In genomic region chr20:49669601-49670189, GRCh38 we compare ENCODE assay signal across 8 cellular contexts. TPM values are rescaled to one million over a fixed set of nuclear protein-coding genes. Genes with fewer than 3 reads are reported as not detected.
DNase-seq lines count a peak whose midpoint lies in the region; ATAC-seq, FAIRE-seq and TF ChIP-seq lines count a peak whose summit lies in the region.

No MANE protein-coding gene starts in this region.

- CTCF ChIA-PET in HepG2 (lab: Yijun Ruan, JAX; ENCODE audit: low intra/inter-chr PET ratio, low total read pairs) = no interaction called here

- peak overlapping the region in 1 of 3 donors; percentile 14 for H3K4me3 ChIP-seq in liver (ENCODE audit: low read depth in 1 of 3, low read length in 3 of 3)
- H3K4me3 ChIP-seq in HepG2 (replicated peaks in 1 of 3; ENCODE audit: insufficient read depth in 1 of 3, low read depth in 2 of 3, low read length in 3 of 3) = no peak overlapping the region
- H3K4me3 ChIP-seq in adipocyte (ENCODE audit: low read length) = peak overlapping the region; percentile 58
- H3K4me3 ChIP-seq in upper lobe of left lung = peak overlapping the region in 2 of 4 donors; percentile 14 to 25

- TF ChIP-seq RAD21 in liver (IDR thresholded peaks at IDR 0.05) = no peak
- no peak for TF ChIP-seq RAD21 in HepG2 (CRISPR knock-in tag; IDR thresholded peaks at IDR 0.05)

- POLR2A ChIA-PET in HepG2 (lab: Yijun Ruan, JAX) = no interaction called here

- no peak overlapping the region for H2AFZ ChIP-seq in HepG2 (ENCODE audit: low read length)

- 61% methylated on average over 7 of the region's 7 CpGs for WGBS in liver
- WGBS in HepG2 (ENCODE audit: low lambda C conversion rate) = 98% methylated on average over 7 of the region's 7 CpGs
- WGBS in upper lobe of left lung, 2 donors = 54 to 69% methylated on average over 7 of the region's 7 CpGs

- H3K36me3 ChIP-seq in liver (ENCODE audit: control insufficient read depth in 4 of 4, insufficient read depth in 3 of 4, low read depth in 1 of 4, low read length in 3 of 4) (no peaks in the 10 kb centered on the region), HepG2 (replicated peaks in 1 of 2; ENCODE audit: control insufficient read depth in 1 of 2, insufficient read depth in 2 of 2, low read length in 2 of 2) (no peaks in the 10 kb centered on the region), adipocyte (ENCODE audit: control insufficient read depth, insufficient read depth, low read length, severe bottlenecking) (no peaks in the 10 kb centered on the region), upper lobe of left lung (no peaks in the 10 kb centered on the region)

- ATAC-seq in HepG2 (no peak), HG03159 (IDR thresholded peaks at IDR 0.05; ENCODE audit: unreplicated experiment) (peak; percentile 57), upper lobe of left lung (ENCODE audit: low FRiP score in 2 of 2) (peak in 1 of 2 donors; percentile 34)

- TF ChIP-seq EP300 in HepG2 (IDR thresholded peaks at IDR 0.05; ENCODE audit: low read depth in 2 of 2, low read length in 2 of 2) (no peak), HepG2 (CRISPR knock-in tag; IDR thresholded peaks at IDR 0.05; ENCODE audit: borderline replicate concordance) (no peak), upper lobe of left lung (IDR thresholded peaks at IDR 0.05) (no peak)

- H3K4me2 ChIP-seq in HepG2 (ENCODE audit: low read depth, low read length) = no peak overlapping the region

- H3K9ac ChIP-seq in liver (ENCODE audit: low read depth in 1 of 2, low read length in 2 of 2) (peak overlapping the region; percentile 6 to 58), HepG2 (ENCODE audit: insufficient read depth, low read depth, low read length) (no peak overlapping the region), adipocyte (ENCODE audit: low read length) (peak overlapping the region; percentile 40)

- H3K27ac ChIP-seq in liver (ENCODE audit: low read depth in 1 of 2, low read length in 2 of 2) (peak overlapping the region; percentile 40 to 48), HepG2 (ENCODE audit: extremely low read length, insufficient read depth, low read length) (no peak overlapping the region), upper lobe of left lung (peak overlapping the region in 3 of 4 donors; percentile 34 to 58 (median 42))

- no TSS peak for BruUV-seq in HepG2 (replicated peaks; lab: Mats Ljungman, UMichigan)

- in situ Hi-C loops in HepG2 (cut with HindIII; ENCODE audit: extremely low pct_ligation_motif_present, low pct_unique_long_range_greater_than_20kb) = no loop called here

- H3K4me1 ChIP-seq in liver (ENCODE audit: control insufficient read depth in 4 of 4, insufficient read depth in 4 of 4, low read length in 3 of 4) (peaks cover 15 to 56% (median 34%) of the 10 kb centered on the region in 4 donors), HepG2 (ENCODE audit: insufficient read depth, low read length) (peaks cover 57% of the 10 kb centered on the region), adipocyte (ENCODE audit: control insufficient read depth, insufficient read depth, low read length) (peaks cover 38% of the 10 kb centered on the region), upper lobe of left lung (peaks cover 48 to 84% (median 60%) of the 10 kb centered on the region in 4 donors)

- intact Hi-C loops in HepG2 (cut with micrococcal nuclease; ENCODE audit: unreplicated experiment) = no loop called here

- H3K27me3 ChIP-seq in liver (ENCODE audit: control insufficient read depth in 4 of 4, insufficient read depth in 4 of 4, low read length in 3 of 4) (no peaks in the 10 kb centered on the region), HepG2 (ENCODE audit: control insufficient read depth in 1 of 2, insufficient read depth in 2 of 2, low read length in 2 of 2) (no peaks in the 10 kb centered on the region), adipocyte (replicated peaks; ENCODE audit: control insufficient read depth, insufficient read depth, low read length) (no peaks in the 10 kb centered on the region), upper lobe of left lung (no peaks in the 10 kb centered on the region)

- no peak for FAIRE-seq in HepG2 (lab: Jason Lieb, UNC)

- peaks cover 91% of the 10 kb centered on the region for H3K79me2 ChIP-seq in HepG2 (ENCODE audit: insufficient read depth, low read length)

- no peak for TF ChIP-seq CTCF in liver (IDR thresholded peaks at IDR 0.05; ENCODE audit: low read depth, low read length, missing input control)
- no peak for TF ChIP-seq CTCF in HepG2 (CRISPR knock-in tag; IDR thresholded peaks at IDR 0.05)
- TF ChIP-seq CTCF in upper lobe of left lung (IDR thresholded peaks at IDR 0.05) = no peak

- H4K20me1 ChIP-seq in HepG2 (ENCODE audit: insufficient read depth, low read length) = no peaks in the 10 kb centered on the region

- DNase-seq in HepG2 (ENCODE audit: low spot score) (no peak), adipocyte (ENCODE audit: low read depth) (peak; percentile 53), upper lobe of left lung (no peak), HT-29 (ENCODE audit: low spot score) (no peak), HuH-7.5 (ENCODE audit: low spot score) (no peak), hypothalamus (lab: John Stamatoyannopoulos, UW) (no peak)

- TF ChIP-seq POLR2A in HepG2 (IDR thresholded peaks at IDR 0.05; ENCODE audit: insufficient read depth in 1 of 2, low read depth in 2 of 2, low read length in 2 of 2) = no peak
- TF ChIP-seq POLR2A in upper lobe of left lung (IDR thresholded peaks at IDR 0.05) = no peak

- H3K9me3 ChIP-seq in liver (ENCODE audit: control insufficient read depth in 4 of 4, low read length in 3 of 4) (no peaks in the 10 kb centered on the region), HepG2 (ENCODE audit: low read length) (no peaks in the 10 kb centered on the region), adipocyte (ENCODE audit: control insufficient read depth, low read length) (no peaks in the 10 kb centered on the region), upper lobe of left lung (no peaks in the 10 kb centered on the region)

TF ChIP-seq in liver, 16 proteins besides CTCF, POLR2A, EP300 and RAD21 (continues in another document):
- no peak for TF ChIP-seq NR2F2 (IDR thresholded peaks at IDR 0.05)
- TF ChIP-seq TAF1 (conservative IDR thresholded peaks at IDR 0.05) = no peak
- no peak for TF ChIP-seq EGR1 (IDR thresholded peaks at IDR 0.05; ENCODE audit: low read depth in 2 of 2)
- no peak for TF ChIP-seq SP1 (IDR thresholded peaks at IDR 0.05)
- TF ChIP-seq RXRA (IDR thresholded peaks at IDR 0.05) = no peak

TF ChIP-seq in HepG2, 621 proteins besides CTCF, POLR2A, EP300 and RAD21 (continues in another document):
- TF ChIP-seq TRIM22 (IDR thresholded peaks at IDR 0.05) (no peak), KAT7 (CRISPR knock-in tag; IDR thresholded peaks at IDR 0.05; ENCODE audit: borderline replicate concordance) (no peak), ZNF530 (CRISPR knock-in tag; IDR thresholded peaks at IDR 0.05; ENCODE audit: low read depth) (no peak), SKI (IDR thresholded peaks at IDR 0.05; ENCODE audit: partially characterized antibody) (no peak), THYN1 (CRISPR knock-in tag; IDR thresholded peaks at IDR 0.05; ENCODE audit: borderline replicate concordance, low read depth) (no peak)

RNA-seq across cellular contexts. Expression of gene B4GALT5, which starts 44.0 kb away (rescaled TPM):
- 10 to 100 TPM; 14.1 to 28.2 TPM for total RNA-seq in liver
- polyA plus RNA-seq in liver = 10 to 100 TPM in 1 of 2 donors, 1 to 10 TPM in 1; 2.0 to 14.8 TPM
- total RNA-seq in HepG2 (2016; rRNA removed; fragmentation: Illumina TruSeq; extraction: Trizol) = 26.7 and 30.9 TPM in 2 replicates
- 8.0 and 8.5 TPM in 2 replicates for total RNA-seq in HepG2 (2016; cell fraction: cytosol; rRNA removed; fragmentation: Illumina TruSeq; extraction: Trizol; ENCODE audit: low read depth)
- 22.9 and 29.9 TPM in 2 replicates for total RNA-seq in HepG2 (2016; cell fraction: insoluble cytoplasmic fraction; rRNA removed; fragmentation: Illumina TruSeq; extraction: Trizol)
- 33.9 and 36.1 TPM in 2 replicates for total RNA-seq in HepG2 (2016; cell fraction: membrane; rRNA removed; fragmentation: Illumina TruSeq; extraction: Trizol)
- total RNA-seq in HepG2 (2016; cell fraction: nucleus; rRNA removed; fragmentation: Illumina TruSeq; extraction: Trizol) = 27.2 and 29.5 TPM in 2 replicates
- 27.3 and 29.3 TPM in 2 replicates for polyA plus RNA-seq in HepG2 (2011; rRNA removed)
- polyA plus RNA-seq in HepG2 (2011; cell fraction: cytosol; rRNA removed) = 18.3 and 27.5 TPM in 2 replicates
- 11.9 and 15.8 TPM in 2 replicates for polyA plus RNA-seq in HepG2 (2011; cell fraction: nucleus; rRNA removed)
- polyA plus RNA-seq in HepG2 (2012) = 18.1 and 19.7 TPM in 2 replicates
- polyA plus RNA-seq in HepG2 (2016; cell fraction: cytosol; fragmentation: Illumina TruSeq; extraction: Trizol; ENCODE audit: low read depth) = 5.4 and 5.7 TPM in 2 replicates
- 22.6 and 24.2 TPM in 2 replicates for polyA plus RNA-seq in HepG2 (2016; cell fraction: insoluble cytoplasmic fraction; fragmentation: Illumina TruSeq; extraction: Trizol; ENCODE audit: low read depth)
- polyA plus RNA-seq in HepG2 (2016; cell fraction: membrane; fragmentation: Illumina TruSeq; extraction: Trizol; ENCODE audit: low read depth) = 22.9 and 23.5 TPM in 2 replicates
- 42.1 and 46.2 TPM in 2 replicates for polyA plus RNA-seq in HepG2 (2016; cell fraction: nucleus; fragmentation: Illumina TruSeq; extraction: Trizol; ENCODE audit: insufficient read depth, low read depth)
- 38.2 and 60.8 TPM in 2 replicates for polyA minus RNA-seq in HepG2 (2011; rRNA and poly(A)+ RNA removed; ENCODE audit: low replicate concordance)
- 22.1 and 24.1 TPM in 2 replicates for polyA minus RNA-seq in HepG2 (2011; cell fraction: cytosol; rRNA and poly(A)+ RNA removed)
- 13.5 and 18.5 TPM in 2 replicates for polyA minus RNA-seq in HepG2 (2011; cell fraction: nucleus; rRNA and poly(A)+ RNA removed)
- 10 to 100 TPM; 16.2 to 49.0 (median 36.7) TPM for total RNA-seq in upper lobe of left lung
- total RNA-seq in HT-29 (2014; rRNA removed; shearing (Covaris generic)) = 24.1 and 24.5 TPM in 2 replicates
